Comparison of ENCODE assay signal across 8 cellular contexts in genomic region chr19:3440082-3440481, GRCh38. TPM values are rescaled to one million over a fixed set of nuclear protein-coding genes. Genes with fewer than 3 reads are reported as not detected.
DNase-seq lines count a peak whose midpoint lies in the region; ATAC-seq, FAIRE-seq and TF ChIP-seq lines count a peak whose summit lies in the region.

No MANE protein-coding gene starts in this region.

- H3K18ac ChIP-seq in H1 (ENCODE audit: extremely low read depth, low read length) (no peak overlapping the region), trophoblast cell (ENCODE audit: low read length) (no peak overlapping the region)

- no peak overlapping the region for H4K12ac ChIP-seq in trophoblast cell (ENCODE audit: low read depth, low read length)

- H2BK20ac ChIP-seq in H1 (ENCODE audit: low read length): no peak overlapping the region

- H3K23me2 ChIP-seq in H1 (ENCODE audit: low read depth, low read length): peaks cover 4% of the 10 kb centered on the region; the same call in 1 of the 2 replicates

- no peaks in the 10 kb centered on the region for H3K27me3 ChIP-seq in BJ (ENCODE audit: control insufficient read depth, insufficient read depth, low read length)
- no peaks in the 10 kb centered on the region for H3K27me3 ChIP-seq in H1 (replicated peaks in 1 of 4; ENCODE audit: control insufficient read depth in 3 of 4, extremely low read depth in 1 of 4, insufficient read depth in 3 of 4, low read length in 3 of 4)
- H3K27me3 ChIP-seq in trophoblast cell (ENCODE audit: insufficient read depth, low read length): no peaks in the 10 kb centered on the region

- POLR2A ChIA-PET in BJ (lab: Charles Lee) (no interaction called here), H1 (lab: Charles Lee; ENCODE audit: partially characterized antibody) (no interaction called here)

- H3K4ac ChIP-seq in H1 (replicated peaks; ENCODE audit: insufficient read length, low read depth, low read length) (no peak overlapping the region), trophoblast cell (ENCODE audit: low read depth, low read length) (no peak overlapping the region)

- CTCF ChIA-PET in BJ (lab: Yijun Ruan, JAX): interaction anchor here (0.7 to 3.8 kb wide), 4 partner anchors 11 to 71 kb away, joined by 3 to 16 read pairs (median 3); no protein-coding TSS in a partner anchor
- CTCF ChIA-PET in H1 (lab: Charles Lee; ENCODE audit: partially characterized antibody): interaction anchor here (0.7 to 3.6 kb wide), 19 partner anchors 10 to 136 kb away, joined by 3 to 20 read pairs (median 5); no protein-coding TSS in a partner anchor

- 32% methylated on average over 12 of the region's 13 CpGs; no CpG with 5 or more reads in 1 of the 2 experiments for WGBS in H1 (ENCODE audit: extremely low coverage in 1 of 2, insufficient coverage in 1 of 2, insufficient read length in 1 of 2, insufficient replicate concordance in 2 of 2, low coverage in 1 of 2, low lambda C conversion rate in 2 of 2, missing lambda C conversion rate in 1 of 2), 2 experiments
- WGBS in trophoblast cell (ENCODE audit: extremely low coverage, insufficient coverage, insufficient read length): no CpG with 5 or more reads among the region's 13 CpGs

- H3K4me1 ChIP-seq in H1 (replicated peaks in 1 of 4; ENCODE audit: control insufficient read depth in 3 of 4, insufficient read depth in 4 of 4, low read length in 3 of 4) (peaks cover 3 to 15% (median 10%) of the 10 kb centered on the region in 4 experiments), trophoblast cell (ENCODE audit: control insufficient read depth in 1 of 2, insufficient read depth in 2 of 2, low read length in 2 of 2) (no peaks in the 10 kb centered on the region)

- TF ChIP-seq RAD21 in H1 (IDR thresholded peaks at IDR 0.05 in 1 of 2, conservative IDR thresholded peaks at IDR 0.05 in 1 of 2; ENCODE audit: low read depth in 2 of 2, low read length in 2 of 2): peak; percentile 84 to 87

- TF ChIP-seq EP300 in H1 (IDR thresholded peaks at IDR 0.05; ENCODE audit: borderline replicate concordance in 1 of 2, low read depth in 2 of 2, low read length in 2 of 2): no peak

- H2AFZ ChIP-seq in H1 (ENCODE audit: low read length) (no peak overlapping the region), trophoblast cell (ENCODE audit: insufficient read depth, low read length, poor library complexity) (no peak overlapping the region)

- no peak overlapping the region for H4K91ac ChIP-seq in H1 (replicated peaks; ENCODE audit: insufficient read length, low read length)
- no peak overlapping the region for H4K91ac ChIP-seq in trophoblast cell (ENCODE audit: low read depth, low read length)

- TF ChIP-seq POLR2A in H1 (IDR thresholded peaks at IDR 0.05; ENCODE audit: control extremely low read depth in 1 of 2, low read depth in 2 of 2, low read length in 2 of 2): no peak

- H3K4me2 ChIP-seq in H1 (ENCODE audit: insufficient read depth in 1 of 2, low read depth in 2 of 2, low read length in 2 of 2) (no peak overlapping the region), trophoblast cell (ENCODE audit: low read length) (no peak overlapping the region)

- H4K5ac ChIP-seq in H1 (ENCODE audit: insufficient read length, low read depth, low read length): no peak overlapping the region

- DNase-seq in BJ (ENCODE audit: low read depth): no peak
- DNase-seq in Jurkat, Clone E6-1 (ENCODE audit: low read depth, low spot score): peak; percentile 19
- peak; percentile 67 to 70 for DNase-seq in activated CD4-positive, alpha-beta T cell treated with anti-CD3 and anti-CD28 coated beads, Interleukin-2, amount 50 U/mL, for 48 hours
- DNase-seq in H1 (ENCODE audit: low read depth in 1 of 2, low spot score in 2 of 2): peak in 1 of 2 experiments; percentile 92
- peak; percentile 31 to 67 for DNase-seq in trophoblast cell
- DNase-seq in NCI-H226: no peak

- no peak overlapping the region for H3K4me3 ChIP-seq in BJ (ENCODE audit: low read depth, low read length)
- H3K4me3 ChIP-seq in Jurkat, Clone E6-1 (ENCODE audit: low read length): no peak overlapping the region
- no peak overlapping the region for H3K4me3 ChIP-seq in H1 (ENCODE audit: extremely low read depth in 1 of 4, insufficient read depth in 2 of 4, low read depth in 3 of 4, low read length in 4 of 4)
- H3K4me3 ChIP-seq in trophoblast cell (ENCODE audit: low read depth, low read length): no peak overlapping the region

- H3K9ac ChIP-seq in H1 (replicated peaks in 1 of 4; ENCODE audit: extremely low read depth in 1 of 4, low read depth in 3 of 4, low read length in 3 of 4): no peak overlapping the region
- H3K9ac ChIP-seq in trophoblast cell (ENCODE audit: low read length): no peak overlapping the region

- no peak overlapping the region for H2BK5ac ChIP-seq in H1 (ENCODE audit: low read depth, low read length)
- H2BK5ac ChIP-seq in trophoblast cell (ENCODE audit: low read depth, low read length, poor library complexity): no peak overlapping the region

- H3K9me3 ChIP-seq in H1 (ENCODE audit: insufficient read depth in 2 of 2, low read depth in 1 of 2, low read length in 1 of 2): no peaks in the 10 kb centered on the region
- peaks cover 5% of the 10 kb centered on the region for H3K9me3 ChIP-seq in trophoblast cell (ENCODE audit: insufficient read depth, low read depth, low read length)

- no peak overlapping the region for H2BK120ac ChIP-seq in H1 (replicated peaks; ENCODE audit: low read depth, low read length)
- no peak overlapping the region for H2BK120ac ChIP-seq in trophoblast cell (ENCODE audit: insufficient read depth, low read length, poor library complexity)

- peak; percentile 32 for FAIRE-seq in H1 (lab: Jason Lieb, UNC)

- peak; percentile 39; the same call in 1 of the 2 replicates for TF ChIP-seq CTCF in BJ (IDR thresholded peaks at IDR 0.05; ENCODE audit: insufficient read depth, low read depth, low read length)
- peak; percentile 78 to 83 (median 78) for TF ChIP-seq CTCF in H1 (IDR thresholded peaks at IDR 0.05; ENCODE audit: control extremely low read depth in 1 of 3, insufficient read depth in 1 of 3, low read depth in 1 of 3, low read length in 3 of 3)

- H4K8ac ChIP-seq in H1 (ENCODE audit: extremely low read depth, insufficient read depth, low read length): no peak overlapping the region
- H4K8ac ChIP-seq in trophoblast cell (ENCODE audit: low read depth, low read length): no peak overlapping the region

- no peak overlapping the region for H3K56ac ChIP-seq in H1 (replicated peaks; ENCODE audit: insufficient read length, low read depth, low read length)

- H2BK12ac ChIP-seq in H1 (ENCODE audit: low read depth, low read length): no peak overlapping the region
- H2BK12ac ChIP-seq in trophoblast cell (ENCODE audit: low read length): no peak overlapping the region

- ATAC-seq in HG03045 (IDR thresholded peaks at IDR 0.05; ENCODE audit: unreplicated experiment) (no peak), HG02588 (IDR thresholded peaks at IDR 0.05; ENCODE audit: unreplicated experiment) (no peak)

- H3K79me1 ChIP-seq in H1 (ENCODE audit: low read depth, low read length): no peaks in the 10 kb centered on the region
- H3K79me1 ChIP-seq in trophoblast cell (ENCODE audit: low read length): peaks cover 4% of the 10 kb centered on the region

- H2AK5ac ChIP-seq in H1 (ENCODE audit: low read depth, low read length) (no peak overlapping the region), trophoblast cell (ENCODE audit: low read length) (no peak overlapping the region)

- no peak overlapping the region for H3K27ac ChIP-seq in H1 (ENCODE audit: low read depth, low read length)
- no peak overlapping the region for H3K27ac ChIP-seq in trophoblast cell (ENCODE audit: low read depth, low read length)

- H3K23ac ChIP-seq in H1 (ENCODE audit: insufficient read length) (no peak overlapping the region), trophoblast cell (ENCODE audit: low read length) (no peak overlapping the region)

- no peak overlapping the region for H3K14ac ChIP-seq in H1 (ENCODE audit: insufficient read length)
- H3K14ac ChIP-seq in trophoblast cell (ENCODE audit: low read length): no peak overlapping the region

- no peaks in the 10 kb centered on the region for H3K79me2 ChIP-seq in H1 (ENCODE audit: control insufficient read depth in 1 of 2, insufficient read depth in 2 of 2, low read length in 2 of 2)
- no peaks in the 10 kb centered on the region for H3K79me2 ChIP-seq in trophoblast cell (ENCODE audit: control insufficient read depth, insufficient read depth, low read length, poor library complexity)

- H3K36me3 ChIP-seq in BJ (ENCODE audit: control insufficient read depth, insufficient read depth, low read length): peaks cover 26% of the 10 kb centered on the region
- H3K36me3 ChIP-seq in H1 (ENCODE audit: control insufficient read depth in 2 of 4, insufficient read depth in 4 of 4, low read length in 3 of 4): no peaks in the 10 kb centered on the region
- no peaks in the 10 kb centered on the region for H3K36me3 ChIP-seq in trophoblast cell (ENCODE audit: control insufficient read depth in 1 of 2, insufficient read depth in 2 of 2, low read length in 2 of 2)

- no peak overlapping the region for H2BK15ac ChIP-seq in H1 (ENCODE audit: low read length)

- H4K20me1 ChIP-seq in H1 (replicated peaks in 1 of 2; ENCODE audit: control insufficient read depth in 1 of 2, insufficient read depth in 2 of 2, low read length in 2 of 2): peaks cover 0 to 5% of the 10 kb centered on the region in 2 experiments

RNA-seq across cellular contexts. Expression of gene SMIM24, which starts 40.2 kb away (rescaled TPM):
- polyA plus RNA-seq in BJ (2011; rRNA removed) (0.12 and 0.20 TPM in 2 replicates), H1 (2011; rRNA removed) (4.5 and 7.4 TPM in 2 replicates)
- polyA minus RNA-seq in BJ (2011; rRNA and poly(A)+ RNA removed): 0.33 and 0.62 TPM in 2 replicates
- polyA plus RNA-seq in Jurkat, Clone E6-1 (2012; ENCODE audit: insufficient read depth, insufficient read length): 30.0 TPM
- total RNA-seq in H1 (2021; fragmentation: NEBNext Ultra II Directional; extraction: Animal tissue kit (Norgen Biotek cat#: 25700)): 3.3 and 3.8 TPM in 2 replicates
- polyA plus RNA-seq in H1 (2011; cell fraction: cytosol; rRNA removed): 8.6 TPM
- polyA plus RNA-seq in H1 (2011; cell fraction: nucleus; rRNA removed): 5.1 TPM
- 5.1 to 7.6 TPM (median 7.3 TPM) in 4 replicates for polyA plus RNA-seq in H1 (2012, experiment 1 of 2)
- polyA plus RNA-seq in H1 (2012, experiment 2 of 2): 9.2 TPM
- 9.3 TPM for polyA plus RNA-seq in H1 (2013, experiment 1 of 2)
- 8.5 TPM for polyA plus RNA-seq in H1 (2013, experiment 2 of 2)
- polyA minus RNA-seq in H1 (2011; rRNA and poly(A)+ RNA removed): 1.1 and 3.4 TPM in 2 replicates
- polyA minus RNA-seq in H1 (2011; cell fraction: cytosol; rRNA and poly(A)+ RNA removed): not detected
- 2.8 TPM for polyA minus RNA-seq in H1 (2011; cell fraction: nucleus; rRNA and poly(A)+ RNA removed)
- 0.39 and 0.47 TPM in 2 replicates for polyA plus RNA-seq in trophoblast cell (2013)

RNA-seq across cellular contexts. Expression of gene SMIM44, which starts 43.2 kb away (rescaled TPM):
- polyA plus RNA-seq in BJ (2011; rRNA removed) (not detected in 2 replicates), H1 (2011; rRNA removed) (not detected in 2 replicates)
- not detected in 2 replicates for polyA minus RNA-seq in BJ (2011; rRNA and poly(A)+ RNA removed)
- not detected for polyA plus RNA-seq in Jurkat, Clone E6-1 (2012; ENCODE audit: insufficient read depth, insufficient read length)
- not detected in 2 replicates for total RNA-seq in H1 (2021; fragmentation: NEBNext Ultra II Directional; extraction: Animal tissue kit (Norgen Biotek cat#: 25700))
- polyA plus RNA-seq in H1 (2011; cell fraction: cytosol; rRNA removed): not detected
- polyA plus RNA-seq in H1 (2011; cell fraction: nucleus; rRNA removed): not detected
- polyA plus RNA-seq in H1 (2012, experiment 1 of 2): not detected in 4 replicates
- not detected for polyA plus RNA-seq in H1 (2012, experiment 2 of 2)
- not detected for polyA plus RNA-seq in H1 (2013, experiment 1 of 2)
- not detected for polyA plus RNA-seq in H1 (2013, experiment 2 of 2)
- not detected in 2 replicates for polyA minus RNA-seq in H1 (2011; rRNA and poly(A)+ RNA removed)
- not detected for polyA minus RNA-seq in H1 (2011; cell fraction: cytosol; rRNA and poly(A)+ RNA removed)
- polyA minus RNA-seq in H1 (2011; cell fraction: nucleus; rRNA and poly(A)+ RNA removed): not detected
- polyA plus RNA-seq in trophoblast cell (2013): not detected in 2 replicates

Comparison
In these comparisons a context has a peak if more than half of its experiments do, and no peak if none do; other contexts are left out.
1. DNase-seq: peak in Jurkat, Clone E6-1 (single experiment), activated CD4-positive, alpha-beta T cell treated with anti-CD3 and anti-CD28 coated beads, Interleukin-2, amount 50 U/mL, for 48 hours (2 of 2) and trophoblast cell (2 of 2); none in BJ (single experiment) and NCI-H226 (single experiment).